In genomic region chr5:16603701-16604100, GRCh38 we compare ENCODE assay signal across 25 cellular contexts. TPM values are rescaled to one million over a fixed set of nuclear protein-coding genes. Genes with fewer than 3 reads are reported as not detected.
"Had no signal": no experiment of that assay in that cellular context is flagged by ENCODE, and none has a peak within 500 bp of the region (broad histone marks: within the 10 kb centered on the region; RNA-seq: fewer than 3 reads in every experiment).

No MANE protein-coding gene starts in this region.

- H3K9me3 Mint-ChIP-seq: stimulated activated effector memory CD8-positive, alpha-beta T cell treated with anti-CD3 and anti-CD28 coated beads, Interleukin-12 subunit alpha, Interleukin-12 subunit beta, amount 100 ng/mL, for 72 hours; type B pancreatic cell had no signal

- H3K27ac Mint-ChIP-seq: type B pancreatic cell had no signal

- H3K36me3 Mint-ChIP-seq: stimulated activated effector memory CD8-positive, alpha-beta T cell treated with anti-CD3 and anti-CD28 coated beads, Interleukin-12 subunit alpha, Interleukin-12 subunit beta, amount 100 ng/mL, for 72 hours; type B pancreatic cell had no signal

- ATAC-seq: esophagus mucosa; heart left ventricle; psoas muscle; right lobe of liver; stimulated activated effector memory CD8-positive, alpha-beta T cell treated with anti-CD3 and anti-CD28 coated beads, Interleukin-12 subunit alpha, Interleukin-12 subunit beta, amount 100 ng/mL, for 72 hours; stimulated activated naive CD8-positive, alpha-beta T cell treated with anti-CD3 and anti-CD28 coated beads, Interleukin-15, Interleukin-2, amounts not matched to agents 100 U/mL and 50 U/mL, for 24 hours had no signal

- DNase-seq: dorsolateral prefrontal cortex; effector CD8-positive, alpha-beta T cell; heart left ventricle; hippocampal formation; kidney glomerular epithelial cell; mesendoderm; naive B cell; nephron progenitor cell; psoas muscle; retina; right lobe of liver; stimulated activated CD4-positive, alpha-beta T cell treated with anti-CD3 and anti-CD28 coated beads, Interleukin-4, amount 100 ng/mL, for 1 hour; stimulated activated CD8-positive, alpha-beta memory T cell treated with anti-CD3 and anti-CD28 coated beads, Interleukin-4, amount 100 ng/mL, for 48 hours; stimulated activated naive CD8-positive, alpha-beta T cell treated with anti-CD3 and anti-CD28 coated beads, Interleukin-15, Interleukin-2, amounts not matched to agents 100 U/mL and 50 U/mL, for 24 hours; thyroid gland had no signal

- H3K4me3 ChIP-seq: dorsolateral prefrontal cortex, heart left ventricle, psoas muscle, right lobe of liver, suprapubic skin, thyroid gland had no signal

- H3K27me3 Mint-ChIP-seq: naive B cell, type B pancreatic cell had no signal

- H3K4me1 ChIP-seq: psoas muscle, right lobe of liver had no signal

- H3K9me3 ChIP-seq: neutrophil, psoas muscle, right lobe of liver, suprapubic skin, thyroid gland had no signal

- H3K27me3 ChIP-seq: dorsolateral prefrontal cortex, heart left ventricle, neutrophil, right lobe of liver, suprapubic skin, thyroid gland had no signal

- H3K4me3 Mint-ChIP-seq: naive B cell; nephron progenitor cell; stimulated activated effector memory CD8-positive, alpha-beta T cell treated with anti-CD3 and anti-CD28 coated beads, Interleukin-12 subunit alpha, Interleukin-12 subunit beta, amount 100 ng/mL, for 72 hours; type B pancreatic cell had no signal

- H3K27ac ChIP-seq: heart left ventricle, neutrophil, psoas muscle, right lobe of liver, suprapubic skin, thyroid gland had no signal

- FAIRE-seq: endometrium, frontal cortex, urothelium cell line had no signal

- H3K36me3 ChIP-seq: heart left ventricle, right lobe of liver, suprapubic skin, thyroid gland had no signal

RNA-seq across cellular contexts. Expression of gene RETREG1, which starts 13.1 kb away (rescaled TPM):
- total RNA-seq: glomerular endothelial cell, lung microvascular endothelial cell had no signal
